Comparison of ENCODE assay signal across 11 cellular contexts in the genomic region with DNA sequence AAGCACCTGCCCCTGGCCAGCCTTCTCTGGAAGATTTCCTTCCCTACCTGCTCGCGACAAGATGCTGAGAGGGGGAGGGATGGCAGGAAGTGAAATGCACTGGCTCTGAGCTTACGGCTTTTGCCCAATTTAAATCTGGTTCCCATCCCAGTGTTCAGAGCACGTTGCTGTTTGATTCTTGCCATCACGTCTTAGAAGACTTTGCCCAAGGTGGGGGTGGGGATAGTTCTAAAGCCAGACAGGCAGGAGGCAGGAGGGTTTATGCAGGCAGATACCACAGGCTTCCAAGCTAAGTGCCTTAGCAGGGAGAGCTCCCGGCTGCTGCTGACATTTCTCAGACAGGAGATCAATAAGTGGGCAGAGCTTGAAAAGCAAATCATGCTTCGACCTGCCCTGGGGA.
DNase-seq lines count a peak whose midpoint lies in the region; ATAC-seq, FAIRE-seq and TF ChIP-seq lines count a peak whose summit lies in the region.
"Had no signal": no experiment of that assay in that cellular context is flagged by ENCODE, and none has a peak within 500 bp of the region (broad histone marks: within the 10 kb centered on the region; RNA-seq: fewer than 3 reads in every experiment).

No MANE protein-coding gene starts in this region.

- no peaks in the 10 kb centered on the region for H3K36me3 ChIP-seq in pancreas
- H3K36me3 ChIP-seq: adrenal gland, upper lobe of left lung had no signal

- no peaks in the 10 kb centered on the region for H3K27me3 Mint-ChIP-seq in T-helper 2 cell treated with Interferon-gamma antibody and Interleukin-4, amounts not matched to agents 5 μg/mL and 100 μg/mL, for 36 hours (ENCODE audit: low read depth)
- H3K27me3 Mint-ChIP-seq in activated naive CD8-positive, alpha-beta T cell treated with anti-CD3 and anti-CD28 coated beads, Interleukin-2, amount 50 U/mL, for 24 hours: peaks cover 2% of the 10 kb centered on the region

- H3K4me3 Mint-ChIP-seq in T-helper 2 cell treated with Interferon-gamma antibody and Interleukin-4, amounts not matched to agents 5 μg/mL and 100 μg/mL, for 36 hours: peak overlapping the region; percentile 59
- H3K4me3 Mint-ChIP-seq in activated naive CD8-positive, alpha-beta T cell treated with anti-CD3 and anti-CD28 coated beads, Interleukin-2, amount 50 U/mL, for 24 hours: peak overlapping the region; percentile 10

- peaks cover 2% of the 10 kb centered on the region for H3K36me3 Mint-ChIP-seq in T-helper 2 cell treated with Interferon-gamma antibody and Interleukin-4, amounts not matched to agents 5 μg/mL and 100 μg/mL, for 36 hours (ENCODE audit: low read depth)
- peaks cover 2% of the 10 kb centered on the region for H3K36me3 Mint-ChIP-seq in activated naive CD8-positive, alpha-beta T cell treated with anti-CD3 and anti-CD28 coated beads, Interleukin-2, amount 50 U/mL, for 24 hours (ENCODE audit: low read depth)

- DNase-seq in T-helper 2 cell treated with Interferon-gamma antibody and Interleukin-4, amounts not matched to agents 5 μg/mL and 100 μg/mL, for 36 hours (ENCODE audit: low spot score): no peak
- DNase-seq in T-helper 2 cell: no peak
- peak; percentile 30 for DNase-seq in NCI-H128 (lab: John Stamatoyannopoulos, UW; ENCODE audit: unreplicated experiment)
- no peak for DNase-seq in activated naive CD8-positive, alpha-beta T cell treated with anti-CD3 and anti-CD28 coated beads, Interleukin-2, amount 50 U/mL, for 24 hours
- peak in 3 of 6 donors; percentile 21 to 30 (median 29) for DNase-seq in pancreas
- DNase-seq: adrenal gland, dermis blood vessel endothelial cell, upper lobe of left lung had no signal

- H3K27ac ChIP-seq in pancreas: no peak overlapping the region
- H3K27ac ChIP-seq: adrenal gland, upper lobe of left lung had no signal

- peaks cover 0 to 3% (median 0%) of the 10 kb centered on the region in 4 donors for H3K27me3 ChIP-seq in pancreas
- H3K27me3 ChIP-seq: upper lobe of left lung had no signal

- peak overlapping the region; percentile 26 for H3K27ac Mint-ChIP-seq in T-helper 2 cell treated with Interferon-gamma antibody and Interleukin-4, amounts not matched to agents 5 μg/mL and 100 μg/mL, for 36 hours
- peak overlapping the region; percentile 53 for H3K27ac Mint-ChIP-seq in activated naive CD8-positive, alpha-beta T cell treated with anti-CD3 and anti-CD28 coated beads, Interleukin-2, amount 50 U/mL, for 24 hours

- no peak overlapping the region for H3K4me3 ChIP-seq in pancreas
- H3K4me3 ChIP-seq: adrenal gland, upper lobe of left lung had no signal

- WGBS in pancreas, 2 donors: 6 to 20% methylated on average over 7 of the region's 7 CpGs

- H3K4me1 Mint-ChIP-seq in T-helper 2 cell treated with Interferon-gamma antibody and Interleukin-4, amounts not matched to agents 5 μg/mL and 100 μg/mL, for 36 hours (ENCODE audit: low read depth): peaks cover 45% of the 10 kb centered on the region
- H3K4me1 Mint-ChIP-seq in activated naive CD8-positive, alpha-beta T cell treated with anti-CD3 and anti-CD28 coated beads, Interleukin-2, amount 50 U/mL, for 24 hours: peaks cover 39% of the 10 kb centered on the region

- FAIRE-seq in pancreas (lab: Jason Lieb, UNC): no peak

- H3K9me3 ChIP-seq in pancreas: no peaks in the 10 kb centered on the region
- H3K9me3 ChIP-seq: adrenal gland, upper lobe of left lung had no signal

- no peak for TF ChIP-seq CTCF in pancreas (IDR thresholded peaks at IDR 0.05)

- no peak for ATAC-seq in activated naive CD8-positive, alpha-beta T cell treated with anti-CD3 and anti-CD28 coated beads, Interleukin-2, amount 50 U/mL, for 24 hours
- peak; percentile 75 to 83 (median 78) for ATAC-seq in pancreas
- ATAC-seq in HG03521 (IDR thresholded peaks at IDR 0.05; ENCODE audit: unreplicated experiment): no peak
- ATAC-seq in HG03159 (IDR thresholded peaks at IDR 0.05; ENCODE audit: unreplicated experiment): no peak
- no peak for ATAC-seq in GM18870 (IDR thresholded peaks at IDR 0.05; ENCODE audit: unreplicated experiment)

- peaks cover 0 to 3% (median 0%) of the 10 kb centered on the region in 3 donors for H3K4me1 ChIP-seq in pancreas
- H3K4me1 ChIP-seq: adrenal gland, upper lobe of left lung had no signal

- peaks cover 7% of the 10 kb centered on the region for H3K9me3 Mint-ChIP-seq in T-helper 2 cell treated with Interferon-gamma antibody and Interleukin-4, amounts not matched to agents 5 μg/mL and 100 μg/mL, for 36 hours
- H3K9me3 Mint-ChIP-seq in activated naive CD8-positive, alpha-beta T cell treated with anti-CD3 and anti-CD28 coated beads, Interleukin-2, amount 50 U/mL, for 24 hours: peaks cover 4% of the 10 kb centered on the region

- intact Hi-C loops in pancreas (cut with DNase I): no loop called here

Comparison
In these comparisons a context has a peak if more than half of its experiments do, and no peak if none do; other contexts are left out.
1. ATAC-seq: peak in pancreas (4 of 4); none in activated naive CD8-positive, alpha-beta T cell treated with anti-CD3 and anti-CD28 coated beads, Interleukin-2, amount 50 U/mL, for 24 hours (single experiment), HG03521 (single experiment), HG03159 (single experiment) and GM18870 (single experiment).